9 cellular contexts compared by ENCODE assay signal in the genomic region with DNA sequence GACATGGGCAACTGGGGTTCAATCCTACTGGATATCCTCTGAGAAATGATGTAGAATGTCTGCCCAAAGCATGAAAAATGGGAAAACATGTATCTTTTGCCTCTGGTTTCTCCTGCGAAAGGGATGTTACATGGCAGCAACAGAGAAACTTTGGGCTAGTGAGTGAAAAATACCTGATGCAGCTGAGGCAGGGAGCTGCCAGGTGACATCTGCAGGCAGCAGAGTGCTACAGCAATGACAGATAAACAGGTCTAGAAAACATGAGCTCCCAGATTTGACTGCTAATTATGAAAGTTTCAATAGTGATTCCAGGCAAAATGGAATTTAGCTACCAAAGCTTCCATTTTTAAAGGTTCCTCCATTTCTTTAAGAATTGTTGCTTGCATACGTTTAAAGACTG. TPM values are rescaled to one million over a fixed set of nuclear protein-coding genes. Genes with fewer than 3 reads are reported as not detected.
DNase-seq lines count a peak whose midpoint lies in the region; ATAC-seq, FAIRE-seq and TF ChIP-seq lines count a peak whose summit lies in the region.
"Had no signal": no experiment of that assay in that cellular context is flagged by ENCODE, and none has a peak within 500 bp of the region (broad histone marks: within the 10 kb centered on the region; RNA-seq: fewer than 3 reads in every experiment).

No MANE protein-coding gene starts in this region.

- intact Hi-C loops in pancreas (cut with DNase I): loop anchor here in 2 of 3 donors (10.0 kb wide), 1 partner anchor 200 kb away; no protein-coding TSS in a partner anchor
- intact Hi-C loops in activated T-helper 2 cell treated with anti-CD3 and anti-CD28 coated beads, Interferon-gamma antibody, Interleukin-2, Interleukin-4, amounts not matched to agents 10 μg/mL and 5 μg/mL and 100 μg/mL, durations not matched to agents 14 hours and 24 hours and 36 hours (cut with micrococcal nuclease): loop anchor here (1.0 kb wide), 1 partner anchor 202 kb away; no protein-coding TSS in a partner anchor

- no peak overlapping the region for H3K4me3 Mint-ChIP-seq in activated T-helper 2 cell treated with anti-CD3 and anti-CD28 coated beads, Interferon-gamma antibody, Interleukin-2, Interleukin-4, amounts not matched to agents 10 μg/mL and 5 μg/mL and 100 μg/mL, durations not matched to agents 14 hours and 24 hours and 36 hours (ENCODE audit: low read depth)

- no peaks in the 10 kb centered on the region for H3K4me1 Mint-ChIP-seq in activated T-helper 2 cell treated with anti-CD3 and anti-CD28 coated beads, Interferon-gamma antibody, Interleukin-2, Interleukin-4, amounts not matched to agents 10 μg/mL and 5 μg/mL and 100 μg/mL, durations not matched to agents 14 hours and 24 hours and 36 hours (ENCODE audit: low read depth)

- H3K36me3 Mint-ChIP-seq in activated T-helper 2 cell treated with anti-CD3 and anti-CD28 coated beads, Interferon-gamma antibody, Interleukin-2, Interleukin-4, amounts not matched to agents 10 μg/mL and 5 μg/mL and 100 μg/mL, durations not matched to agents 14 hours and 24 hours and 36 hours (ENCODE audit: low read depth): no peaks in the 10 kb centered on the region

- no peaks in the 10 kb centered on the region for H3K9me3 Mint-ChIP-seq in activated T-helper 2 cell treated with anti-CD3 and anti-CD28 coated beads, Interferon-gamma antibody, Interleukin-2, Interleukin-4, amounts not matched to agents 10 μg/mL and 5 μg/mL and 100 μg/mL, durations not matched to agents 14 hours and 24 hours and 36 hours

- no peak overlapping the region for H3K27ac ChIP-seq in pancreas

- no peaks in the 10 kb centered on the region for H3K27me3 ChIP-seq in pancreas

- FAIRE-seq in pancreas (lab: Jason Lieb, UNC): no peak

- peaks cover 0 to 7% (median 0%) of the 10 kb centered on the region in 3 donors for H3K4me1 ChIP-seq in pancreas

- TF ChIP-seq CTCF in cardiac fibroblast (IDR thresholded peaks at IDR 0.05; ENCODE audit: low read depth, low read length) (peak; percentile 44), pancreas (IDR thresholded peaks at IDR 0.05) (peak in 3 of 4 donors; percentile 39 to 41 (median 40))

- DNase-seq in NCI-H1092 treated with DMSO at 0.1 percent for 48 hours (lab: John Stamatoyannopoulos, UW) (peak; percentile 31), NCI-H1092 (lab: John Stamatoyannopoulos, UW) (no peak), Kasumi-1 (lab: John Stamatoyannopoulos, UW) (peak; percentile 17 to 39), cardiac fibroblast (ENCODE audit: low read depth in 2 of 2) (no peak), pancreas (peak in 1 of 6 donors; percentile 28)
- no peak for DNase-seq in effector CD8-positive, alpha-beta T cell (lab: John Stamatoyannopoulos, UW)
- DNase-seq in stimulated activated CD4-positive, alpha-beta T cell treated with anti-CD3 and anti-CD28 coated beads, Interleukin-4, amount 100 ng/mL, for 1 hour: no peak
- no peak for DNase-seq in activated T-helper 2 cell treated with anti-CD3 and anti-CD28 coated beads, Interferon-gamma antibody, Interleukin-2, Interleukin-4, amounts not matched to agents 10 μg/mL and 5 μg/mL and 100 μg/mL, durations not matched to agents 14 hours and 24 hours and 36 hours (ENCODE audit: low spot score)
- DNase-seq: NCI-H2029 treated with DMSO at 0.1 percent for 48 hours had no signal

- H3K36me3 ChIP-seq in pancreas: no peaks in the 10 kb centered on the region

- H3K27ac Mint-ChIP-seq in activated T-helper 2 cell treated with anti-CD3 and anti-CD28 coated beads, Interferon-gamma antibody, Interleukin-2, Interleukin-4, amounts not matched to agents 10 μg/mL and 5 μg/mL and 100 μg/mL, durations not matched to agents 14 hours and 24 hours and 36 hours: no peak overlapping the region

- no peaks in the 10 kb centered on the region for H3K9me3 ChIP-seq in pancreas

- H3K4me3 ChIP-seq in cardiac fibroblast (replicated peaks in 1 of 2; ENCODE audit: low read depth in 2 of 2, low read length in 2 of 2) (no peak overlapping the region), pancreas (no peak overlapping the region)

- 27 to 35% methylated on average over 2 of the region's 2 CpGs for WGBS in pancreas, 2 donors

- ATAC-seq in pancreas: peak in 2 of 4 donors; percentile 45 to 65

- H3K27me3 Mint-ChIP-seq in activated T-helper 2 cell treated with anti-CD3 and anti-CD28 coated beads, Interferon-gamma antibody, Interleukin-2, Interleukin-4, amounts not matched to agents 10 μg/mL and 5 μg/mL and 100 μg/mL, durations not matched to agents 14 hours and 24 hours and 36 hours (ENCODE audit: low read depth): peaks cover 14% of the 10 kb centered on the region

RNA-seq across cellular contexts. Expression of a gene that starts 4.8 kb away (rescaled TPM):
- total RNA-seq in pancreas: 10 to 100 TPM in 2 of 6 donors, 1 to 10 TPM in 4; 2.5 to 35.4 (median 6.3) TPM
- polyA plus RNA-seq in pancreas: 10 to 100 TPM; 26.5 to 26.6 TPM
- total RNA-seq in activated T-helper 2 cell treated with anti-CD3 and anti-CD28 coated beads, Interferon-gamma antibody, Interleukin-2, Interleukin-4, amounts not matched to agents 10 μg/mL and 5 μg/mL and 100 μg/mL, durations not matched to agents 14 hours and 24 hours and 36 hours: not detected in 2 replicates

RNA-seq across cellular contexts. Expression of a gene that starts 11.3 kb away (rescaled TPM):
- under 1 TPM in 1 of 6 donors, not detected in 5; 0.53 TPM for total RNA-seq in pancreas
- not detected for polyA plus RNA-seq in pancreas
- total RNA-seq in activated T-helper 2 cell treated with anti-CD3 and anti-CD28 coated beads, Interferon-gamma antibody, Interleukin-2, Interleukin-4, amounts not matched to agents 10 μg/mL and 5 μg/mL and 100 μg/mL, durations not matched to agents 14 hours and 24 hours and 36 hours: not detected in 2 replicates

RNA-seq across cellular contexts. Expression of a gene that starts 27.9 kb away (rescaled TPM):
- total RNA-seq in pancreas: 10 to 100 TPM in 2 of 6 donors, 1 to 10 TPM in 1, under 1 TPM in 3; 0.65 to 65.6 (median 1.5) TPM
- 1 to 10 TPM; 2.0 to 6.4 TPM for polyA plus RNA-seq in pancreas
- total RNA-seq in activated T-helper 2 cell treated with anti-CD3 and anti-CD28 coated beads, Interferon-gamma antibody, Interleukin-2, Interleukin-4, amounts not matched to agents 10 μg/mL and 5 μg/mL and 100 μg/mL, durations not matched to agents 14 hours and 24 hours and 36 hours: not detected in 2 replicates

Comparison
In these comparisons a context has a peak if more than half of its experiments do, and no peak if none do; other contexts are left out.
1. DNase-seq: peak in NCI-H1092 treated with DMSO at 0.1 percent for 48 hours (single experiment) and Kasumi-1 (2 of 2); none in NCI-H1092 (single experiment), cardiac fibroblast (0 of 2), effector CD8-positive, alpha-beta T cell (single experiment), stimulated activated CD4-positive, alpha-beta T cell treated with anti-CD3 and anti-CD28 coated beads, Interleukin-4, amount 100 ng/mL, for 1 hour (single experiment) and activated T-helper 2 cell treated with anti-CD3 and anti-CD28 coated beads, Interferon-gamma antibody, Interleukin-2, Interleukin-4, amounts not matched to agents 10 μg/mL and 5 μg/mL and 100 μg/mL, durations not matched to agents 14 hours and 24 hours and 36 hours (single experiment).